ENCODE assay signal across 20 cellular contexts in genomic region chr1:9039761-9040658, GRCh38. TPM values are rescaled to one million over a fixed set of nuclear protein-coding genes. Genes with fewer than 3 reads are reported as not detected.
"Had no signal": no experiment of that assay in that cellular context is flagged by ENCODE, and none has a peak within 500 bp of the region (broad histone marks: within the 10 kb centered on the region; RNA-seq: fewer than 3 reads in every experiment).

No MANE protein-coding gene starts in this region.

- H3K36me3 ChIP-seq: colonic mucosa, stomach had no signal

- H3K27ac ChIP-seq: colonic mucosa, skin epidermis, stomach, upper lobe of left lung had no signal

- DNase-seq: activated B cell treated with CpG ODN at 0.5 μM for 24 hours; activated CD4-positive, alpha-beta T cell treated with anti-CD3 and anti-CD28 coated beads for 48 hours; activated CD8-positive, alpha-beta T cell treated with anti-CD3 and anti-CD28 coated beads for 36 hours; activated naive CD4-positive, alpha-beta T cell treated with Interleukin-2 at 50 U/mL for 16 hours; activated T-cell treated with anti-CD3 and anti-CD28 coated beads, Interleukin-2, amount 50 U/mL, for 24 hours; colonic mucosa; erythroblast; foreskin melanocyte; stomach; T-cell had no signal

- FAIRE-seq: endometrium had no signal

- H3K27me3 ChIP-seq: colonic mucosa, upper lobe of left lung had no signal

- H3K9me3 ChIP-seq: colonic mucosa had no signal

- H3K4me1 ChIP-seq: colonic mucosa had no signal

- ATAC-seq: activated CD8-positive, alpha-beta T cell treated with anti-CD3 and anti-CD28 coated beads for 36 hours; T-cell had no signal

- H3K4me3 ChIP-seq: colonic mucosa, upper lobe of left lung had no signal

RNA-seq across cellular contexts. Expression of gene SLC2A7, which starts 13.8 kb away (rescaled TPM):
- total RNA-seq: activated B cell treated with CpG ODN at 0.5 μM for 24 hours; activated T-helper 2 cell treated with anti-CD3 and anti-CD28 coated beads, Interferon-gamma antibody, Interleukin-2, Interleukin-4, amounts not matched to agents 10 μg/mL and 5 μg/mL and 100 μg/mL, durations not matched to agents 14 hours and 24 hours and 36 hours; colonic mucosa; kidney epithelial cell; lower leg skin; mesothelial cell of epicardium; natural killer cell treated with Interleukin-12 subunit alpha and Interleukin-12 subunit beta and Interleukin-15 and Interleukin-18, amount 100 ng/mL, for 72 hours; renal cortical epithelial cell; stomach; T-cell; temporal lobe; upper lobe of left lung had no signal
- polyA plus RNA-seq: stomach had no signal

RNA-seq across cellular contexts. Expression of gene SLC2A5, which starts 29.4 kb away (rescaled TPM):
- total RNA-seq: activated CD8-positive, alpha-beta T cell treated with anti-CD3 and anti-CD28 coated beads for 36 hours; activated T-helper 2 cell treated with anti-CD3 and anti-CD28 coated beads, Interferon-gamma antibody, Interleukin-2, Interleukin-4, amounts not matched to agents 10 μg/mL and 5 μg/mL and 100 μg/mL, durations not matched to agents 14 hours and 24 hours and 36 hours; kidney epithelial cell; natural killer cell treated with Interleukin-12 subunit alpha and Interleukin-12 subunit beta and Interleukin-15 and Interleukin-18, amount 100 ng/mL, for 72 hours had no signal
